25 cellular contexts compared by ENCODE assay signal in the genomic region with DNA sequence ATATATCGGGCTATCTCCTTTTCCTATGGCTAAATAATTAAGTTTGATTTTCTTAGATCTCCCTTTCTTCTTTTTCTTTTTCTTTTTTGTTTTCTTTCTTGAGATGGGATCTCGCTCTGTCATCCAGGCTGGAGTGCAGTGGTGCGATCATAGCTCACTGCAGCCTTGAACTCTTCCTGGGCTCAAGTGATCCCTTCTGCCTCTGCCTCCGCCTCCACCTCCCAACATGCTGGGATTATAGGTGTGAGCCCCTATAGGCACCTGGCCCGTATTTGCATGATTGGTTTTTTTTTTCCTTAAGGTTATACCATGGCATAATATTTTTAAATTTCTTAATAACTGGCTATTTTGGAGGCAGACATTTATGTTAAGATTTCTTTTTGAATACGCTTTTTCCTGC.
A peak's percentile ranks its signal among the peaks of the same experiment; 100 is the strongest.
DNase-seq lines count a peak whose midpoint lies in the region; ATAC-seq and TF ChIP-seq lines count a peak whose summit lies in the region.
"Had no signal": no experiment of that assay in that cellular context is flagged by ENCODE, and none has a peak within 500 bp of the region (broad histone marks: within the 10 kb centered on the region; RNA-seq: fewer than 3 reads in every experiment).

No MANE protein-coding gene starts in this region.

- H3K27ac ChIP-seq in GM23338 (ENCODE audit: low read depth) (no peak overlapping the region), H9 (ENCODE audit: insufficient read length, low read depth, low read length) (no peak overlapping the region), neural progenitor cell (no peak overlapping the region), transverse colon (no peak overlapping the region)
- H3K27ac ChIP-seq: BLaER1 had no signal

- H3K36me3 Mint-ChIP-seq in GM23338 (ENCODE audit: low read depth) (peaks cover 5% of the 10 kb centered on the region; the same call in 2 of the 3 replicates), H9 (ENCODE audit: insufficient read depth in 1 of 3, low read depth in 3 of 3) (peaks cover 0 to 9% (median 6%) of the 10 kb centered on the region in 3 experiments; a peak in 6 of 7 replicates), chondrocyte (ENCODE audit: low read depth) (peaks cover 4% of the 10 kb centered on the region), neural progenitor cell (peaks cover 9% of the 10 kb centered on the region)

- H3K27me3 Mint-ChIP-seq in GM23338 (ENCODE audit: insufficient read depth, low read depth, poor library complexity) = no peaks in the 10 kb centered on the region
- no peaks in the 10 kb centered on the region for H3K27me3 Mint-ChIP-seq in H9 (ENCODE audit: low read depth)
- no peaks in the 10 kb centered on the region for H3K27me3 Mint-ChIP-seq in chondrocyte (ENCODE audit: low read depth)
- no peaks in the 10 kb centered on the region for H3K27me3 Mint-ChIP-seq in neural progenitor cell (ENCODE audit: insufficient read depth, low read depth)
- H3K27me3 Mint-ChIP-seq: CD4-positive, alpha-beta memory T cell; CD4-positive, CD25-positive, alpha-beta regulatory T cell; CD8-positive, alpha-beta memory T cell had no signal

- DNase-seq in GM23338 (ENCODE audit: low spot score) = no peak
- DNase-seq in H9 = no peak
- DNase-seq in chondrocyte (ENCODE audit: low spot score) = no peak
- no peak for DNase-seq in neural progenitor cell (ENCODE audit: low spot score)
- DNase-seq in transverse colon = no peak
- no peak for DNase-seq in effector CD8-positive, alpha-beta T cell (lab: John Stamatoyannopoulos, UW)
- DNase-seq: 8988T; ACHN; BE2C; C1 segment of cervical spinal cord; CD4-positive, alpha-beta memory T cell; CD4-positive, CD25-positive, alpha-beta regulatory T cell; CD8-positive, alpha-beta memory T cell; COR-L47; DMS 273 treated with DMSO at 0.1 percent for 48 hours; DMS153; DMS53; DMS79; DND-41; EL; GDM1 had no signal

- no peak overlapping the region for H2BK15ac ChIP-seq in H9 (ENCODE audit: low read depth, low read length)

- no peaks in the 10 kb centered on the region for H3K23me2 ChIP-seq in H9 (ENCODE audit: insufficient read length, low read depth, low read length, poor library complexity, severe bottlenecking)

- H3F3A ChIP-seq in GM23338 (replicated peaks; ENCODE audit: low read depth) = no peaks in the 10 kb centered on the region
- H3F3A ChIP-seq in neural progenitor cell (ENCODE audit: low read depth) = peaks cover 12% of the 10 kb centered on the region

- in situ Hi-C loops in transverse colon (cut with MboI; ENCODE audit: low pct_ligation_motif_present in 1 of 4, low pct_unique_long_range_greater_than_20kb in 1 of 4, low sequenced_read_pairs in 3 of 4) = no loop called here

- no peaks in the 10 kb centered on the region for H3K9me3 Mint-ChIP-seq in GM23338
- no peaks in the 10 kb centered on the region for H3K9me3 Mint-ChIP-seq in H9
- no peaks in the 10 kb centered on the region for H3K9me3 Mint-ChIP-seq in chondrocyte (ENCODE audit: low read depth)
- H3K9me3 Mint-ChIP-seq in neural progenitor cell = no peaks in the 10 kb centered on the region
- H3K9me3 Mint-ChIP-seq: CD14-positive monocyte; CD4-positive, alpha-beta memory T cell; CD4-positive, CD25-positive, alpha-beta regulatory T cell; CD8-positive, alpha-beta memory T cell had no signal

- H2AFZ ChIP-seq in GM23338 = no peak overlapping the region
- H2AFZ ChIP-seq in H9 (ENCODE audit: low read length) = no peak overlapping the region
- H2AFZ ChIP-seq in neural progenitor cell (replicated peaks) = no peak overlapping the region

- H3K56ac ChIP-seq in H9 (ENCODE audit: insufficient read length, low read depth, low read length) = no peak overlapping the region

- no peak overlapping the region for H3K23ac ChIP-seq in H9 (ENCODE audit: insufficient read length, low read depth, low read length)

- no peak overlapping the region for H4K8ac ChIP-seq in H9 (replicated peaks; ENCODE audit: insufficient read length, low read depth, low read length)

- no peak overlapping the region for H2BK20ac ChIP-seq in H9 (ENCODE audit: low read depth, low read length, poor library complexity, severe bottlenecking)

- H3K4me3 ChIP-seq in GM23338 (no peak overlapping the region), neural progenitor cell (no peak overlapping the region), transverse colon (no peak overlapping the region)
- H3K4me3 ChIP-seq: BLaER1, GM12878 had no signal

- no peak overlapping the region for H4K91ac ChIP-seq in H9 (ENCODE audit: insufficient read length, low read depth, low read length)

- no peak for TF ChIP-seq EP300 in transverse colon (IDR thresholded peaks at IDR 0.05; ENCODE audit: low read depth)

- ATAC-seq in GM23338 (peak; percentile 77), HG03460 (IDR thresholded peaks at IDR 0.05; ENCODE audit: unreplicated experiment) (no peak)
- ATAC-seq: GM12878 had no signal

- no peak overlapping the region for H3K4ac ChIP-seq in H9 (ENCODE audit: low read depth, low read length)

- H4K5ac ChIP-seq in H9 (ENCODE audit: insufficient read length, low read depth, low read length) = no peak overlapping the region

- no peak overlapping the region for H3K4me3 Mint-ChIP-seq in GM23338
- H3K4me3 Mint-ChIP-seq in H9 = 0 out of 5 replicates have a peak overlapping the region, but pooled peaks of 1 of the 2 experiments have one; percentile 38
- no peak overlapping the region for H3K4me3 Mint-ChIP-seq in chondrocyte (ENCODE audit: unreplicated experiment)
- no peak overlapping the region for H3K4me3 Mint-ChIP-seq in neural progenitor cell
- H3K4me3 Mint-ChIP-seq: CD14-positive monocyte; CD4-positive, alpha-beta memory T cell; CD8-positive, alpha-beta memory T cell had no signal

- no peaks in the 10 kb centered on the region for H3K27me3 ChIP-seq in GM23338 (ENCODE audit: insufficient read depth)
- H3K27me3 ChIP-seq in H9 (ENCODE audit: insufficient read depth, low read length) = no peaks in the 10 kb centered on the region
- no peaks in the 10 kb centered on the region for H3K27me3 ChIP-seq in neural progenitor cell
- no peaks in the 10 kb centered on the region for H3K27me3 ChIP-seq in transverse colon
- H3K27me3 ChIP-seq: BE2C, BLaER1 had no signal

- no peak overlapping the region for H2BK120ac ChIP-seq in H9 (ENCODE audit: low read depth, low read length, poor library complexity, severe bottlenecking)

- H3K27ac Mint-ChIP-seq in GM23338 (peak overlapping the region; percentile 6; the same call in 1 of the 2 replicates), H9 (peak overlapping the region; percentile 33 to 86 (median 41); a peak in 3 of 7 replicates), chondrocyte (ENCODE audit: unreplicated experiment) (peak overlapping the region; percentile 47), neural progenitor cell (peak overlapping the region; percentile 77)
- H3K27ac Mint-ChIP-seq: CD8-positive, alpha-beta memory T cell had no signal

- H2BK12ac ChIP-seq in H9 (ENCODE audit: insufficient read length, low read depth, low read length) = no peak overlapping the region

- WGBS in H9 (ENCODE audit: extremely low coverage, insufficient read length, low lambda C conversion rate) = no CpG with 5 or more reads among the region's 6 CpGs
- WGBS in transverse colon (ENCODE audit: low coverage in 1 of 2), 2 donors = 93 to 97% methylated on average over 5 to 6 of the region's 6 CpGs

- no peaks in the 10 kb centered on the region for H3K9me2 ChIP-seq in GM23338 (ENCODE audit: insufficient read depth)

- TF ChIP-seq CTCF in GM23338 (conservative IDR thresholded peaks at IDR 0.05; ENCODE audit: low read depth in 2 of 2) (no peak), H9 (conservative IDR thresholded peaks at IDR 0.05) (no peak), chondrocyte (IDR thresholded peaks at IDR 0.05) (no peak), neural progenitor cell (IDR thresholded peaks at IDR 0.05) (no peak), transverse colon (IDR thresholded peaks at IDR 0.05) (no peak)

- H3K79me2 ChIP-seq in GM23338 (replicated peaks; ENCODE audit: insufficient read depth) (peaks cover 98% of the 10 kb centered on the region), H9 (ENCODE audit: insufficient read depth, low read length) (no peaks in the 10 kb centered on the region; the same call in 1 of the 2 replicates), neural progenitor cell (ENCODE audit: low read depth) (peaks cover 100% of the 10 kb centered on the region)

- H4K20me1 ChIP-seq in GM23338 (replicated peaks; ENCODE audit: insufficient read depth) = peaks cover 28% of the 10 kb centered on the region
- H4K20me1 ChIP-seq in H9 (ENCODE audit: control insufficient read depth, insufficient read depth, insufficient read length) = no peaks in the 10 kb centered on the region
- peaks cover 94% of the 10 kb centered on the region for H4K20me1 ChIP-seq in neural progenitor cell (ENCODE audit: low read depth)

- H3K4me2 ChIP-seq in GM23338 (no peak overlapping the region), H9 (ENCODE audit: insufficient read depth, insufficient read length, low read length) (no peak overlapping the region), neural progenitor cell (no peak overlapping the region)
- H3K4me2 ChIP-seq: BLaER1 had no signal

- H3K9ac ChIP-seq in H9 (ENCODE audit: extremely low read depth, insufficient read length, low read length) (no peak overlapping the region), neural progenitor cell (no peak overlapping the region)
- H3K9ac ChIP-seq: BLaER1 had no signal

- peaks cover 26% of the 10 kb centered on the region for H3K4me1 ChIP-seq in GM23338 (ENCODE audit: insufficient read depth)
- no peaks in the 10 kb centered on the region for H3K4me1 ChIP-seq in H9 (ENCODE audit: insufficient read depth, low read length)
- H3K4me1 ChIP-seq in neural progenitor cell = peaks cover 26% of the 10 kb centered on the region
- peaks cover 0 to 9% (median 4%) of the 10 kb centered on the region in 4 donors for H3K4me1 ChIP-seq in transverse colon

- no peak for TF ChIP-seq POLR2A in transverse colon (IDR thresholded peaks at IDR 0.05)

- H3K79me1 ChIP-seq in H9 (ENCODE audit: insufficient read depth, low read depth, low read length, poor library complexity, severe bottlenecking) = peaks cover 3% of the 10 kb centered on the region

- intact Hi-C loops in transverse colon (cut with DNase I; ENCODE audit: low total_unique reads) = no loop called here

- H3K14ac ChIP-seq in H9 (ENCODE audit: insufficient read depth, low read length) = no peak overlapping the region

- H3T11ph ChIP-seq in H9 (ENCODE audit: low read length) = no peak overlapping the region

- no peaks in the 10 kb centered on the region for H3K9me3 ChIP-seq in H9 (ENCODE audit: control insufficient read depth, low read depth, low read length)
- no peaks in the 10 kb centered on the region for H3K9me3 ChIP-seq in neural progenitor cell (ENCODE audit: low read depth)
- H3K9me3 ChIP-seq in transverse colon = no peaks in the 10 kb centered on the region
- H3K9me3 ChIP-seq: BE2C, BLaER1 had no signal

- H2BK5ac ChIP-seq in H9 (ENCODE audit: insufficient read length, low read length) = no peak overlapping the region

- H3K36me3 ChIP-seq in GM23338 (ENCODE audit: insufficient read depth) (no peaks in the 10 kb centered on the region), neural progenitor cell (peaks cover 6% of the 10 kb centered on the region), transverse colon (peaks cover 0 to 5% (median 0%) of the 10 kb centered on the region in 4 donors)

- no peak overlapping the region for H3K18ac ChIP-seq in H9 (ENCODE audit: insufficient read length, low read depth, low read length)

- H3K4me1 Mint-ChIP-seq in GM23338 (peaks cover 33% of the 10 kb centered on the region), H9 (peaks cover 13 to 33% of the 10 kb centered on the region in 2 experiments), chondrocyte (ENCODE audit: low read depth) (peaks cover 18% of the 10 kb centered on the region), neural progenitor cell (peaks cover 12% of the 10 kb centered on the region)

- no peak overlapping the region for H2AK5ac ChIP-seq in H9 (ENCODE audit: insufficient read length, low read length)

Comparison
In these comparisons a context has a peak if more than half of its experiments do, and no peak if none do; other contexts are left out.
1. H3K27ac Mint-ChIP-seq: peak in every context shown above with its lines; median percentile 77 in neural progenitor cell; 47 in chondrocyte; 41 in H9; 6 in GM23338.